ENCODE assay signal across 32 cellular contexts in the genomic region with DNA sequence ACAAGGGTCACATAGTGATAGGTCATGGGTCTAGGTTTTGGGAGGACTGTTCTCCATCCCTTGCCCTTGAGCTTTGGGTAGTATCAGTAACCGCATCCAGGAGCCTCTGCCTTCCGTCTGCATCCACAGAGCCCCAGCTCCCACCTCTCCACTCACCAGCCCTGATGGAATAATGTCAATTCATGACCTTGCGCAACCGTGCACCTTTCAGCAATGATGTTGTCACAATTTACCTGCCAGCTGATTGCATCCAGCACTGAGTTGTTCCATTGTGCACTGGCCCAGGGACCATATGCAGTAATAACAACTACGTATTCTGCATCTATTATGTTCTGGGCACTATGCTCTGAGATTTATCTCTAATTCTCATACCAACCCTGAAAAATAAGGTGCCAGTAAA. TPM values are rescaled to one million over a fixed set of nuclear protein-coding genes. Genes with fewer than 3 reads are reported as not detected.
"Had no signal": no experiment of that assay in that cellular context is flagged by ENCODE, and none has a peak within 500 bp of the region (broad histone marks: within the 10 kb centered on the region; RNA-seq: fewer than 3 reads in every experiment).

No MANE protein-coding gene starts in this region.

- H3K36me3 ChIP-seq: esophagus squamous epithelium, heart right ventricle, neural progenitor cell, right atrium auricular region, thyroid gland had no signal

- H3K4me1 ChIP-seq: heart right ventricle, neural progenitor cell, right atrium auricular region, thyroid gland had no signal

- H3K36me3 Mint-ChIP-seq: activated naive CD8-positive, alpha-beta T cell; memory B cell; natural killer cell; neural progenitor cell; stimulated activated memory B cell treated with anti-CD40 and anti-IgM and Interleukin-4, amounts not matched to agents 10 μg/mL and 1 μg/mL and 100 μg/mL, for 72 hours had no signal

- H3K9me3 ChIP-seq: esophagus squamous epithelium, heart right ventricle, right atrium auricular region, thyroid gland had no signal

- H3K27me3 ChIP-seq: esophagus squamous epithelium, neural progenitor cell, right atrium auricular region, thyroid gland had no signal

- H3K9me3 Mint-ChIP-seq: memory B cell; natural killer cell; neural progenitor cell; stimulated activated memory B cell treated with anti-CD40 and anti-IgM and Interleukin-4, amounts not matched to agents 10 μg/mL and 1 μg/mL and 100 μg/mL, for 72 hours; stimulated activated naive CD8-positive, alpha-beta T cell treated with anti-CD3 and anti-CD28 coated beads, Interleukin-15, amount 100 ng/mL, for 72 hours had no signal

- H3K4me3 ChIP-seq: esophagus squamous epithelium, heart right ventricle, neural progenitor cell, right atrium auricular region, smooth muscle cell, thyroid gland had no signal

- H3K27ac ChIP-seq: epithelial cell of prostate, esophagus squamous epithelium, heart right ventricle, neural progenitor cell, right atrium auricular region, thyroid gland, VCaP had no signal

- DNase-seq: activated CD4-positive, alpha-beta T cell treated with anti-CD3 and anti-CD28 coated beads for 4 hours; activated CD4-positive, alpha-beta T cell treated with anti-CD3 and anti-CD28 coated beads, Interleukin-2, amount 50 U/mL, for 4 hours; activated CD8-positive, alpha-beta memory T cell treated with anti-CD3 and anti-CD28 coated beads for 24 hours; activated effector memory CD4-positive, alpha-beta T cell treated with Interleukin-2 at 50 U/mL for 16 hours; activated naive CD4-positive, alpha-beta T cell treated with Interleukin-2 at 50 U/mL for 16 hours; anterior cingulate cortex; effector CD8-positive, alpha-beta T cell; esophagus squamous epithelium; foreskin melanocyte; heart right ventricle; left ventricle myocardium superior; natural killer cell; stimulated activated CD4-positive, alpha-beta T cell treated with anti-CD3 and anti-CD28 coated beads, Interleukin-1b, Interleukin-23, amount 100 ng/mL, for 48 hours; stimulated activated CD4-positive, alpha-beta T cell treated with anti-CD3 and anti-CD28 coated beads, Interleukin-4, amount 100 ng/mL, for 4 hours; stimulated activated CD8-positive, alpha-beta memory T cell treated with anti-CD3 and anti-CD28 coated beads, Interleukin-4, amount 100 ng/mL, for 48 hours; stimulated activated naive CD8-positive, alpha-beta T cell treated with anti-CD3 and anti-CD28 coated beads, Interleukin-15, amount 100 ng/mL, for 72 hours; thyroid gland had no signal

- H3K9ac ChIP-seq: neural progenitor cell had no signal

- H3K4me1 Mint-ChIP-seq: natural killer cell; neural progenitor cell; stimulated activated naive CD8-positive, alpha-beta T cell treated with anti-CD3 and anti-CD28 coated beads, Interleukin-15, amount 100 ng/mL, for 72 hours had no signal

- H3K4me3 Mint-ChIP-seq: activated naive CD8-positive, alpha-beta T cell; memory B cell; natural killer cell; neural progenitor cell; stimulated activated memory B cell treated with anti-CD40 and anti-IgM and Interleukin-4, amounts not matched to agents 10 μg/mL and 1 μg/mL and 100 μg/mL, for 72 hours; stimulated activated naive CD8-positive, alpha-beta T cell treated with anti-CD3 and anti-CD28 coated beads, Interleukin-15, amount 100 ng/mL, for 72 hours had no signal

- FAIRE-seq: colon, endometrium had no signal

- H3K4me2 ChIP-seq: neural progenitor cell, smooth muscle cell had no signal

- ATAC-seq: heart right ventricle; left ventricle myocardium superior; natural killer cell; stimulated activated memory B cell treated with anti-CD40 and anti-IgM and Interleukin-4, amounts not matched to agents 10 μg/mL and 1 μg/mL and 100 μg/mL, for 72 hours; stimulated activated naive CD8-positive, alpha-beta T cell treated with anti-CD3 and anti-CD28 coated beads, Interleukin-15, amount 100 ng/mL, for 72 hours had no signal

- H2AFZ ChIP-seq: neural progenitor cell had no signal

- H3K27ac Mint-ChIP-seq: activated naive CD8-positive, alpha-beta T cell; memory B cell; natural killer cell; neural progenitor cell; stimulated activated memory B cell treated with anti-CD40 and anti-IgM and Interleukin-4, amounts not matched to agents 10 μg/mL and 1 μg/mL and 100 μg/mL, for 72 hours; stimulated activated naive CD8-positive, alpha-beta T cell treated with anti-CD3 and anti-CD28 coated beads, Interleukin-15, amount 100 ng/mL, for 72 hours had no signal

RNA-seq across cellular contexts. Expression of a gene that starts 1.4 kb away (rescaled TPM):
- total RNA-seq: dermis microvascular lymphatic vessel endothelial cell; glomerular endothelial cell; heart right ventricle; left ventricle myocardium superior; omental fat pad; pulmonary artery endothelial cell; right atrium auricular region; smooth muscle cell; T-helper 1 cell treated with Interleukin-12 subunit alpha and Interleukin-12 subunit beta and Interleukin-4 antibody, amounts not matched to agents 30 ng/mL and 1 ng/mL, for 36 hours had no signal
- polyA plus RNA-seq: smooth muscle cell had no signal
